Comparison of ENCODE assay signal across 8 cellular contexts in genomic region chr3:183825380-183826161, GRCh38.
A peak's percentile ranks its signal among the peaks of the same experiment; 100 is the strongest.
DNase-seq lines count a peak whose midpoint lies in the region; ATAC-seq lines count a peak whose summit lies in the region.

MAP6D1 (minus strand) TSS chr3:183825577; CDS start chr3:183825547, 30 bp downstream.

- no peaks in the 10 kb centered on the region for H3K9me3 ChIP-seq in muscle layer of duodenum (ENCODE audit: control insufficient read depth in 1 of 2, low read length in 2 of 2)

- no peak within 1 kb of the TSS for H3K27ac ChIP-seq in muscle layer of duodenum (ENCODE audit: low read length)

- peaks cover 0 to 10% of the 10 kb centered on the region in 2 donors for H3K4me1 ChIP-seq in muscle layer of duodenum (ENCODE audit: control insufficient read depth in 1 of 2, insufficient read depth in 2 of 2, low read length in 2 of 2)

- H3K36me3 ChIP-seq in muscle layer of duodenum (ENCODE audit: control insufficient read depth in 1 of 2, insufficient read depth in 2 of 2, low read length in 2 of 2): peaks cover 16% of the 10 kb centered on the region in 2 donors

- H3K27me3 ChIP-seq in muscle layer of duodenum (ENCODE audit: low read depth, low read length): no peaks in the 10 kb centered on the region

- ATAC-seq in HG02981 (IDR thresholded peaks at IDR 0.05; ENCODE audit: unreplicated experiment): peak; percentile 56

- DNase-seq in NCI-H1417 (lab: John Stamatoyannopoulos, UW): peak; percentile 34 to 88 (median 81)
- no peak for DNase-seq in NCI-H1417 treated with DMSO at 0.1 percent for 48 hours (lab: John Stamatoyannopoulos, UW)
- peak; percentile 76 to 78 for DNase-seq in NOMO-1 (lab: John Stamatoyannopoulos, UW; ENCODE audit: unreplicated experiment in 2 of 2)
- peak; percentile 17 for DNase-seq in activated T-helper 1 cell treated with Interleukin-2 at 50 U/mL for 16 hours (ENCODE audit: low read depth)
- peak; percentile 34 for DNase-seq in fibroblast of gingiva (ENCODE audit: low read depth)
- peak; percentile 84 for DNase-seq in superior temporal gyrus (ENCODE audit: extremely low spot score)

- peak within 1 kb of the TSS; percentile 37 to 77 for H3K4me3 ChIP-seq in muscle layer of duodenum (ENCODE audit: low read depth in 1 of 2, low read length in 2 of 2)
